9 cellular contexts compared by ENCODE assay signal in genomic region chr2:166375736-166376487, GRCh38. TPM values are rescaled to one million over a fixed set of nuclear protein-coding genes. Genes with fewer than 3 reads are reported as not detected.
A peak's percentile ranks its signal among the peaks of the same experiment; 100 is the strongest.
DNase-seq lines count a peak whose midpoint lies in the region; ATAC-seq and TF ChIP-seq lines count a peak whose summit lies in the region.
"Had no signal": no experiment of that assay in that cellular context is flagged by ENCODE, and none has a peak within 500 bp of the region (broad histone marks: within the 10 kb centered on the region; RNA-seq: fewer than 3 reads in every experiment).

TSS of gene SCN9A (minus strand) at chr2:166375944. CDS start at chr2:166311756, 64,188 bp downstream.

- no peak within 1 kb of the TSS for H3K27ac Mint-ChIP-seq in activated B cell treated with CpG ODN at 0.5 μM for 24 hours

- peak within 1 kb of the TSS; percentile 38 for H3K4me3 ChIP-seq in mucosa of stomach (ENCODE audit: low read length)
- H3K4me3 ChIP-seq in tibial artery, result peak within 1 kb of the TSS; percentile 53 to 65

- peak within 1 kb of the TSS; percentile 50 to 62 for H3K27ac ChIP-seq in tibial artery
- H3K27ac ChIP-seq: C4-2B had no signal

- H3K4me1 Mint-ChIP-seq in activated B cell treated with CpG ODN at 0.5 μM for 24 hours, result peaks cover 14% of the 10 kb centered on the region

- H3K4me3 Mint-ChIP-seq in activated B cell treated with CpG ODN at 0.5 μM for 24 hours, result peak within 1 kb of the TSS; percentile 64

- H3K36me3 Mint-ChIP-seq in activated B cell treated with CpG ODN at 0.5 μM for 24 hours (ENCODE audit: low read depth), result no peaks in the 10 kb centered on the region

- H3K36me3 ChIP-seq in mucosa of stomach (ENCODE audit: control insufficient read depth, insufficient read depth, low read length), result no peaks in the 10 kb centered on the region
- H3K36me3 ChIP-seq in tibial artery, result no peaks in the 10 kb centered on the region

- H3K27me3 ChIP-seq in mucosa of stomach (ENCODE audit: control insufficient read depth, insufficient read depth, low read length), result no peaks in the 10 kb centered on the region
- H3K27me3 ChIP-seq in tibial artery, result no peaks in the 10 kb centered on the region

- ATAC-seq in HG02678 (IDR thresholded peaks at IDR 0.05; ENCODE audit: unreplicated experiment) (peak; percentile 55), activated B cell treated with CpG ODN at 0.5 μM for 24 hours (ENCODE audit: low read depth) (peak; percentile 25)

- H3K9me3 Mint-ChIP-seq in activated B cell treated with CpG ODN at 0.5 μM for 24 hours, result no peaks in the 10 kb centered on the region

- H3K27me3 Mint-ChIP-seq in activated B cell treated with CpG ODN at 0.5 μM for 24 hours, result peaks cover 32% of the 10 kb centered on the region

- no peak for TF ChIP-seq CTCF in activated B cell treated with CpG ODN at 0.5 μM for 24 hours (IDR thresholded peaks at IDR 0.05)
- TF ChIP-seq CTCF in tibial artery (IDR thresholded peaks at IDR 0.05), result no peak

- intact Hi-C loops in activated B cell treated with CpG ODN at 0.5 μM for 24 hours (cut with micrococcal nuclease) (no loop called here), tibial artery (cut with DNase I; ENCODE audit: low total_unique reads) (loop anchor here (10.0 kb wide), 1 partner anchor 311 kb away; no protein-coding TSS in a partner anchor)

- H3K4me1 ChIP-seq in mucosa of stomach (ENCODE audit: control insufficient read depth, insufficient read depth, low read length) (peaks cover 4% of the 10 kb centered on the region), tibial artery (peaks cover 0 to 12% (median 8%) of the 10 kb centered on the region in 4 donors)

- CTCF ChIA-PET in activated B cell treated with CpG ODN at 0.5 μM for 24 hours (lab: Charles Lee), result no interaction called here

- POLR2A ChIA-PET in activated B cell treated with CpG ODN at 0.5 μM for 24 hours (lab: Charles Lee), result no interaction called here

- DNase-seq in NCI-H1417 (lab: John Stamatoyannopoulos, UW) (peak; percentile 68 to 82 (median 74)), NCI-H1417 treated with DMSO at 0.1 percent for 48 hours (lab: John Stamatoyannopoulos, UW) (no peak), NCI-H2107 (lab: John Stamatoyannopoulos, UW) (peak; percentile 20), activated B cell treated with CpG ODN at 0.5 μM for 24 hours (no peak), fibroblast of peridontal ligament (ENCODE audit: extremely low read depth) (peak; percentile 64), tibial artery (peak; percentile 66 to 79)

- no peaks in the 10 kb centered on the region for H3K9me3 ChIP-seq in mucosa of stomach (ENCODE audit: control insufficient read depth, low read length)
- H3K9me3 ChIP-seq in tibial artery, result no peaks in the 10 kb centered on the region

- H3K9ac ChIP-seq in mucosa of stomach (ENCODE audit: low read length), result peak within 1 kb of the TSS; percentile 45

RNA-seq across cellular contexts. Expression of gene SCN9A, which starts in this region (rescaled TPM):
- not detected in 2 replicates for total RNA-seq in activated B cell treated with CpG ODN at 0.5 μM for 24 hours

Comparison
In these comparisons a context has a peak if more than half of its experiments do, and no peak if none do; other contexts are left out.
1. DNase-seq: peak in NCI-H1417 (3 of 3), NCI-H2107 (single experiment), fibroblast of peridontal ligament (single experiment) and tibial artery (2 of 2); none in NCI-H1417 treated with DMSO at 0.1 percent for 48 hours (single experiment) and activated B cell treated with CpG ODN at 0.5 μM for 24 hours (single experiment).
2. Peak in ATAC-seq in activated B cell treated with CpG ODN at 0.5 μM for 24 hours; RNA of the gene not detected or under 1 TPM.